Comparison of ENCODE assay signal across 1 cellular context in genomic region chr12:132617135-132617701, GRCh38.
TF ChIP-seq lines count a peak whose summit lies in the region.

No MANE protein-coding gene starts in this region.

TF ChIP-seq in HEK293, 187 proteins besides CTCF, POLR2A, EP300 and RAD21 (continued from another document):
- no peak for TF ChIP-seq PRDM10 (tag by site-specific recombination; IDR thresholded peaks at IDR 0.05)
